1 cellular context compared by ENCODE assay signal in the genomic region with DNA sequence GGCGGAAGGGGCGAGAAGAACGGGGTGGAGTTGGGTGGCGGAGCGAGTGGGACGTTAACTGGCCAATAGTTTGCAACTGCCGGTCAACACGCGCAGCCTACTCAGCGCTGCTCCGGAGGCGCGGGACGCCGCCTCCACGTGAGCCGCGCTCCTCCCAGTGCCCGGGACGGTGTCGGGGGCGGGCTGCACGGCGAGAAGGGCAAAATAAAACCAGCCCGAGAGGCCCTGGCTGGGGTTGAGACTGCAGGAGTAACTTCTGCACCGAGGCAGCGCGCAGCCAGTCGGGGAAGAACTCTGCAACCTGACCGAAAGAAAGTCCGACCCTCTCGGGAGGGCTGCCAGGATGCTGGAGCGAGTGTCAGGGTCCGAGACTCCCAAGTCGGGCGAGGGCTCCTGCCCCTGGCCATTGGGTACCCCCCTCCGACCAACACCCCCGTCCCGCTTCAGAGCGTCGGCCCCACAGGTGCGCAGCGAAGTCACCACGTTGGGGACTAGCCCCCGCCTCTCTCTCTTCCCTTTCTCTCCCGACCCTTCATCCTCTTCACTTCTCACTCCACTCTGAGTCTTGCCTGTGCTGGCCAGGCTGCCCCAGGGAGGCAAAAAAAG.
TF ChIP-seq lines count a peak whose summit lies in the region.

No MANE protein-coding gene starts in this region.

TF ChIP-seq in WTC11, 78 proteins besides CTCF, POLR2A, EP300 and RAD21 (continued from another document):
- TF ChIP-seq, protein P1, sequence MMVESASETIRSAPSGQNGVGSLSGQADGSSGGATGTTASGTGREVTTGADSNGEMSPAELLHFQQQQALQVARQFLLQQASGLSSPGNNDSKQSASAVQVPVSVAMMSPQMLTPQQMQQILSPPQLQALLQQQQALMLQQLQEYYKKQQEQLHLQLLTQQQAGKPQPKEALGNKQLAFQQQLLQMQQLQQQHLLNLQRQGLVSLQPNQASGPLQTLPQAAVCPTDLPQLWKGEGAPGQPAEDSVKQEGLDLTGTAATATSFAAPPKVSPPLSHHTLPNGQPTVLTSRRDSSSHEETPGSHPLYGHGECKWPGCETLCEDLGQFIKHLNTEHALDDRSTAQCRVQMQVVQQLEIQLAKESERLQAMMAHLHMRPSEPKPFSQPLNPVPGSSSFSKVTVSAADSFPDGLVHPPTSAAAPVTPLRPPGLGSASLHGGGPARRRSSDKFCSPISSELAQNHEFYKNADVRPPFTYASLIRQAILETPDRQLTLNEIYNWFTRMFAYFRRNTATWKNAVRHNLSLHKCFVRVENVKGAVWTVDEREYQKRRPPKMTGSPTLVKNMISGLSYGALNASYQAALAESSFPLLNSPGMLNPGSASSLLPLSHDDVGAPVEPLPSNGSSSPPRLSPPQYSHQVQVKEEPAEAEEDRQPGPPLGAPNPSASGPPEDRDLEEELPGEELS (CRISPR knock-in tag; IDR thresholded peaks at IDR 0.05) = peak; percentile 82
- TF ChIP-seq, protein P2, sequence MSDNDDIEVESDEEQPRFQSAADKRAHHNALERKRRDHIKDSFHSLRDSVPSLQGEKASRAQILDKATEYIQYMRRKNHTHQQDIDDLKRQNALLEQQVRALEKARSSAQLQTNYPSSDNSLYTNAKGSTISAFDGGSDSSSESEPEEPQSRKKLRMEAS (CRISPR knock-in tag; IDR thresholded peaks at IDR 0.05) = peak; percentile 78
- no peak for TF ChIP-seq CREB1 (CRISPR knock-in tag; IDR thresholded peaks at IDR 0.05)
- TF ChIP-seq RELA (CRISPR knock-in tag; IDR thresholded peaks at IDR 0.05; ENCODE audit: borderline replicate concordance) = no peak
- TF ChIP-seq SP1 (CRISPR knock-in tag; conservative IDR thresholded peaks at IDR 0.05) = 0 out of 2 replicates have a peak, but pooled peaks have one; percentile 29
- TF ChIP-seq, protein P3, sequence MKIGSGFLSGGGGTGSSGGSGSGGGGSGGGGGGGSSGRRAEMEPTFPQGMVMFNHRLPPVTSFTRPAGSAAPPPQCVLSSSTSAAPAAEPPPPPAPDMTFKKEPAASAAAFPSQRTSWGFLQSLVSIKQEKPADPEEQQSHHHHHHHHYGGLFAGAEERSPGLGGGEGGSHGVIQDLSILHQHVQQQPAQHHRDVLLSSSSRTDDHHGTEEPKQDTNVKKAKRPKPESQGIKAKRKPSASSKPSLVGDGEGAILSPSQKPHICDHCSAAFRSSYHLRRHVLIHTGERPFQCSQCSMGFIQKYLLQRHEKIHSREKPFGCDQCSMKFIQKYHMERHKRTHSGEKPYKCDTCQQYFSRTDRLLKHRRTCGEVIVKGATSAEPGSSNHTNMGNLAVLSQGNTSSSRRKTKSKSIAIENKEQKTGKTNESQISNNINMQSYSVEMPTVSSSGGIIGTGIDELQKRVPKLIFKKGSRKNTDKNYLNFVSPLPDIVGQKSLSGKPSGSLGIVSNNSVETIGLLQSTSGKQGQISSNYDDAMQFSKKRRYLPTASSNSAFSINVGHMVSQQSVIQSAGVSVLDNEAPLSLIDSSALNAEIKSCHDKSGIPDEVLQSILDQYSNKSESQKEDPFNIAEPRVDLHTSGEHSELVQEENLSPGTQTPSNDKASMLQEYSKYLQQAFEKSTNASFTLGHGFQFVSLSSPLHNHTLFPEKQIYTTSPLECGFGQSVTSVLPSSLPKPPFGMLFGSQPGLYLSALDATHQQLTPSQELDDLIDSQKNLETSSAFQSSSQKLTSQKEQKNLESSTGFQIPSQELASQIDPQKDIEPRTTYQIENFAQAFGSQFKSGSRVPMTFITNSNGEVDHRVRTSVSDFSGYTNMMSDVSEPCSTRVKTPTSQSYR (CRISPR knock-in tag; IDR thresholded peaks at IDR 0.05) = no peak
- peak; percentile 78; the same call in 1 of the 2 replicates for TF ChIP-seq ETV6 (CRISPR knock-in tag; IDR thresholded peaks at IDR 0.05)
- TF ChIP-seq, protein P4, sequence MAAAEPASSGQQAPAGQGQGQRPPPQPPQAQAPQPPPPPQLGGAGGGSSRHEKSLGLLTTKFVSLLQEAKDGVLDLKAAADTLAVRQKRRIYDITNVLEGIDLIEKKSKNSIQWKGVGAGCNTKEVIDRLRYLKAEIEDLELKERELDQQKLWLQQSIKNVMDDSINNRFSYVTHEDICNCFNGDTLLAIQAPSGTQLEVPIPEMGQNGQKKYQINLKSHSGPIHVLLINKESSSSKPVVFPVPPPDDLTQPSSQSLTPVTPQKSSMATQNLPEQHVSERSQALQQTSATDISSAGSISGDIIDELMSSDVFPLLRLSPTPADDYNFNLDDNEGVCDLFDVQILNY (CRISPR knock-in tag; IDR thresholded peaks at IDR 0.05) = peak; percentile 57; the same call in 1 of the 2 replicates
- TF ChIP-seq, protein P5, sequence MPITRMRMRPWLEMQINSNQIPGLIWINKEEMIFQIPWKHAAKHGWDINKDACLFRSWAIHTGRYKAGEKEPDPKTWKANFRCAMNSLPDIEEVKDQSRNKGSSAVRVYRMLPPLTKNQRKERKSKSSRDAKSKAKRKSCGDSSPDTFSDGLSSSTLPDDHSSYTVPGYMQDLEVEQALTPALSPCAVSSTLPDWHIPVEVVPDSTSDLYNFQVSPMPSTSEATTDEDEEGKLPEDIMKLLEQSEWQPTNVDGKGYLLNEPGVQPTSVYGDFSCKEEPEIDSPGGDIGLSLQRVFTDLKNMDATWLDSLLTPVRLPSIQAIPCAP (CRISPR knock-in tag; IDR thresholded peaks at IDR 0.05) = peak; percentile 84
- peak; percentile 88 for TF ChIP-seq FOXK1 (CRISPR knock-in tag; IDR thresholded peaks at IDR 0.05)
- TF ChIP-seq, protein P6, sequence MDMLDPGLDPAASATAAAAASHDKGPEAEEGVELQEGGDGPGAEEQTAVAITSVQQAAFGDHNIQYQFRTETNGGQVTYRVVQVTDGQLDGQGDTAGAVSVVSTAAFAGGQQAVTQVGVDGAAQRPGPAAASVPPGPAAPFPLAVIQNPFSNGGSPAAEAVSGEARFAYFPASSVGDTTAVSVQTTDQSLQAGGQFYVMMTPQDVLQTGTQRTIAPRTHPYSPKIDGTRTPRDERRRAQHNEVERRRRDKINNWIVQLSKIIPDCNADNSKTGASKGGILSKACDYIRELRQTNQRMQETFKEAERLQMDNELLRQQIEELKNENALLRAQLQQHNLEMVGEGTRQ (CRISPR knock-in tag; IDR thresholded peaks at IDR 0.05) = peak; percentile 68
